15 cellular contexts compared by ENCODE assay signal in the genomic region with DNA sequence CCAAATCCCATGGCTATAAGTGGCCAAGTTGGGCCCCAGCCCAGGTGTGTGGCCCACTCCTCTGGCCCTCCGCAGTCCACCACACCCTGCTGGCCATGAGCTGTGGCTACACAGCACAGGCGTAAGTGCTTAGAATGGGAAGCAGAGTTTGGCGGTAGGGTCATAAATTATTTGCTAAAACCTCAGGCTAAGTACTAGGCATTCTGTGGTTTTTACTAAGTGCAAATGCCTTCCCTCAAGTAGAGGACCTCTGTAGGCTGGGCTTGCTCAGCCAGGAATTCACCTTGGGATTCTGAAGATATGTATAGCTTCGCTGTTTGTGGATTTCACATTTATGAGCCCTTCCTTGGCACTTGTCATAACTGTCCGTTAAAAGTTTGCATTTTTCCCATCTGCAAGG. TPM values are rescaled to one million over a fixed set of nuclear protein-coding genes. Genes with fewer than 3 reads are reported as not detected.
"Had no signal": no experiment of that assay in that cellular context is flagged by ENCODE, and none has a peak within 500 bp of the region (broad histone marks: within the 10 kb centered on the region; RNA-seq: fewer than 3 reads in every experiment).

No MANE protein-coding gene starts in this region.

- DNase-seq: activated CD4-positive, alpha-beta T cell treated with anti-CD3 and anti-CD28 coated beads for 1 hour; activated CD4-positive, alpha-beta T cell treated with anti-CD3 and anti-CD28 coated beads, Interleukin-2, amount 50 U/mL, for 4 hours; activated naive CD4-positive, alpha-beta T cell treated with Interleukin-2 at 50 U/mL for 16 hours; activated naive CD8-positive, alpha-beta T cell treated with anti-CD3 and anti-CD28 coated beads, Interleukin-2, amount 50 U/mL, for 24 hours; islet precursor cell; left lung; mucosa of descending colon; naive thymus-derived CD8-positive, alpha-beta T cell; posterior cingulate gyrus; stimulated activated CD4-positive, alpha-beta T cell treated with anti-CD3 and anti-CD28 coated beads, Interleukin-2, amount 100 ng/mL, for 48 hours; stimulated activated naive B cell treated with anti-CD40 and anti-IgM and Interleukin-4, amounts not matched to agents 10 μg/mL and 1 μg/mL and 100 μg/mL, for 72 hours; thyroid gland had no signal

- H3K36me3 Mint-ChIP-seq: naive thymus-derived CD8-positive, alpha-beta T cell; stimulated activated naive B cell treated with anti-CD40 and anti-IgM and Interleukin-4, amounts not matched to agents 10 μg/mL and 1 μg/mL and 100 μg/mL, for 72 hours had no signal

- H3K36me3 ChIP-seq: ascending aorta, left lung, thyroid gland had no signal

- H3K27ac Mint-ChIP-seq: activated naive CD8-positive, alpha-beta T cell treated with anti-CD3 and anti-CD28 coated beads, Interleukin-2, amount 50 U/mL, for 24 hours; activated T-helper 17 cell treated with anti-CD3 and anti-CD28 coated beads, Interleukin-2, amount 50 U/mL, for 72 hours; naive thymus-derived CD8-positive, alpha-beta T cell; stimulated activated naive B cell treated with anti-CD40 and anti-IgM and Interleukin-4, amounts not matched to agents 10 μg/mL and 1 μg/mL and 100 μg/mL, for 72 hours had no signal

- H3K9me3 ChIP-seq: ascending aorta, left lung, mucosa of descending colon, thyroid gland had no signal

- H3K9me3 Mint-ChIP-seq: activated naive CD8-positive, alpha-beta T cell treated with anti-CD3 and anti-CD28 coated beads, Interleukin-2, amount 50 U/mL, for 24 hours; activated T-helper 17 cell treated with anti-CD3 and anti-CD28 coated beads, Interleukin-2, amount 50 U/mL, for 72 hours; naive thymus-derived CD8-positive, alpha-beta T cell; stimulated activated naive B cell treated with anti-CD40 and anti-IgM and Interleukin-4, amounts not matched to agents 10 μg/mL and 1 μg/mL and 100 μg/mL, for 72 hours had no signal

- H3K4me3 Mint-ChIP-seq: activated naive CD8-positive, alpha-beta T cell treated with anti-CD3 and anti-CD28 coated beads, Interleukin-2, amount 50 U/mL, for 24 hours; activated T-helper 17 cell treated with anti-CD3 and anti-CD28 coated beads, Interleukin-2, amount 50 U/mL, for 72 hours; naive thymus-derived CD8-positive, alpha-beta T cell; stimulated activated naive B cell treated with anti-CD40 and anti-IgM and Interleukin-4, amounts not matched to agents 10 μg/mL and 1 μg/mL and 100 μg/mL, for 72 hours had no signal

- H3K4me1 Mint-ChIP-seq: activated T-helper 17 cell treated with anti-CD3 and anti-CD28 coated beads, Interleukin-2, amount 50 U/mL, for 72 hours had no signal

- ATAC-seq: activated naive CD8-positive, alpha-beta T cell treated with anti-CD3 and anti-CD28 coated beads, Interleukin-2, amount 50 U/mL, for 24 hours; activated T-helper 17 cell treated with anti-CD3 and anti-CD28 coated beads, Interleukin-2, amount 50 U/mL, for 72 hours; esophagus mucosa; left lung; naive thymus-derived CD8-positive, alpha-beta T cell; stimulated activated naive B cell treated with anti-CD40 and anti-IgM and Interleukin-4, amounts not matched to agents 10 μg/mL and 1 μg/mL and 100 μg/mL, for 72 hours had no signal

- H3K4me3 ChIP-seq: ascending aorta, left lung, mucosa of descending colon, thyroid gland had no signal

- H3K27ac ChIP-seq: ascending aorta, left lung, thyroid gland had no signal

- H3K27me3 ChIP-seq: ascending aorta, thyroid gland had no signal

RNA-seq across cellular contexts. Expression of a gene that starts 44.8 kb away (rescaled TPM):
- total RNA-seq: activated T-helper 17 cell treated with anti-CD3 and anti-CD28 coated beads, Interleukin-2, amount 50 U/mL, for 72 hours; naive thymus-derived CD8-positive, alpha-beta T cell had no signal
